In genomic region chr6:144546807-144547206, GRCh38 we compare ENCODE assay signal across 33 cellular contexts.
"Had no signal": no experiment of that assay in that cellular context is flagged by ENCODE, and none has a peak within 500 bp of the region (broad histone marks: within the 10 kb centered on the region; RNA-seq: fewer than 3 reads in every experiment).

No MANE protein-coding gene starts in this region.

- H3K27ac ChIP-seq: KMS-11, SJCRH30, SK-N-MC, VCaP had no signal

- H3K9ac ChIP-seq: KMS-11 had no signal

- H3K27ac Mint-ChIP-seq: activated B cell treated with CpG ODN at 0.5 μM for 24 hours; activated CD8-positive, alpha-beta T cell treated with anti-CD3 and anti-CD28 coated beads for 36 hours; activated naive CD4-positive, alpha-beta T cell treated with anti-CD3 and anti-CD28 coated beads for 36 hours; activated naive CD4-positive, alpha-beta T cell treated with anti-CD3 and anti-CD28 coated beads, Interleukin-2, amount 50 U/mL, for 72 hours; activated naive CD8-positive, alpha-beta T cell treated with anti-CD3 and anti-CD28 coated beads, Interleukin-2, amount 50 U/mL, for 24 hours; activated T-helper 2 cell treated with anti-CD3 and anti-CD28 coated beads, Interferon-gamma antibody, Interleukin-2, Interleukin-4, amounts not matched to agents 10 μg/mL and 5 μg/mL and 100 μg/mL, durations not matched to agents 14 hours and 24 hours and 36 hours had no signal

- H3K9me3 Mint-ChIP-seq: activated B cell treated with CpG ODN at 0.5 μM for 24 hours; activated CD8-positive, alpha-beta T cell treated with anti-CD3 and anti-CD28 coated beads for 36 hours; activated naive CD4-positive, alpha-beta T cell treated with anti-CD3 and anti-CD28 coated beads for 36 hours; activated naive CD4-positive, alpha-beta T cell treated with anti-CD3 and anti-CD28 coated beads, Interleukin-2, amount 50 U/mL, for 72 hours; activated naive CD8-positive, alpha-beta T cell treated with anti-CD3 and anti-CD28 coated beads, Interleukin-2, amount 50 U/mL, for 24 hours; activated T-helper 2 cell treated with anti-CD3 and anti-CD28 coated beads, Interferon-gamma antibody, Interleukin-2, Interleukin-4, amounts not matched to agents 10 μg/mL and 5 μg/mL and 100 μg/mL, durations not matched to agents 14 hours and 24 hours and 36 hours had no signal

- H3K4me3 Mint-ChIP-seq: activated B cell treated with CpG ODN at 0.5 μM for 24 hours; activated CD8-positive, alpha-beta T cell treated with anti-CD3 and anti-CD28 coated beads for 36 hours; activated naive CD4-positive, alpha-beta T cell treated with anti-CD3 and anti-CD28 coated beads for 36 hours; activated naive CD8-positive, alpha-beta T cell treated with anti-CD3 and anti-CD28 coated beads, Interleukin-2, amount 50 U/mL, for 24 hours; brain had no signal

- DNase-seq: activated B cell treated with CpG ODN at 0.5 μM for 24 hours; activated CD4-positive, alpha-beta T cell treated with anti-CD3 and anti-CD28 coated beads for 48 hours; activated CD4-positive, alpha-beta T cell treated with anti-CD3 and anti-CD28 coated beads, Interleukin-2, amount 50 U/mL, for 4 hours; activated CD4-positive, CD25-positive, alpha-beta regulatory T cell treated with anti-CD3 and anti-CD28 coated beads, Interleukin-2, amount 50 U/mL, for 72 hours; activated CD8-positive, alpha-beta T cell treated with anti-CD3 and anti-CD28 coated beads for 36 hours; activated gamma-delta T cell; activated naive CD4-positive, alpha-beta T cell treated with anti-CD3 and anti-CD28 coated beads for 36 hours; activated naive CD8-positive, alpha-beta T cell treated with anti-CD3 and anti-CD28 coated beads, Interleukin-2, amount 50 U/mL, for 24 hours; activated T-cell treated with anti-CD3 and anti-CD28 coated beads, Interleukin-2, amount 50 U/mL, for 1 hour; anterior cingulate cortex; caudate nucleus; cerebellar nuclear complex; MM.1S; NCI-H1048; NCI-H1105 treated with DMSO at 0.1 percent for 48 hours; NCI-H1436; NCI-H1694; NCI-H1930; NCI-H2081 treated with DMSO at 0.1 percent for 48 hours; NCI-H226; NCI-H526; NCI-H748 treated with DMSO at 0.1 percent for 48 hours; NK-92 treated with Interleukin-12 subunit alpha and Interleukin-12 subunit beta, amount 100 ng/mL, for 24 hours; SHP77; SJCRH30; T1000 had no signal

- H3K4me1 ChIP-seq: SJCRH30 had no signal

- H3K4me2 ChIP-seq: KMS-11 had no signal

- H3K4me1 Mint-ChIP-seq: activated B cell treated with CpG ODN at 0.5 μM for 24 hours had no signal

- FAIRE-seq: bronchial epithelial cell had no signal

- H3K9me3 ChIP-seq: SJCRH30 had no signal

- ATAC-seq: activated CD8-positive, alpha-beta T cell treated with anti-CD3 and anti-CD28 coated beads for 36 hours; activated naive CD4-positive, alpha-beta T cell treated with anti-CD3 and anti-CD28 coated beads, Interleukin-2, amount 50 U/mL, for 72 hours; activated naive CD8-positive, alpha-beta T cell treated with anti-CD3 and anti-CD28 coated beads, Interleukin-2, amount 50 U/mL, for 24 hours had no signal

- H3K27me3 ChIP-seq: SJCRH30 had no signal

- H3K4me3 ChIP-seq: SJCRH30, SK-N-MC had no signal

- H3K27me3 Mint-ChIP-seq: activated B cell treated with CpG ODN at 0.5 μM for 24 hours; activated CD8-positive, alpha-beta T cell treated with anti-CD3 and anti-CD28 coated beads for 36 hours; activated naive CD8-positive, alpha-beta T cell treated with anti-CD3 and anti-CD28 coated beads, Interleukin-2, amount 50 U/mL, for 24 hours; brain had no signal
